Comparison of ENCODE assay signal across 23 cellular contexts in genomic region chr4:138334346-138335016, GRCh38.
DNase-seq lines count a peak whose midpoint lies in the region; TF ChIP-seq lines count a peak whose summit lies in the region.
"Had no signal": no experiment of that assay in that cellular context is flagged by ENCODE, and none has a peak within 500 bp of the region (broad histone marks: within the 10 kb centered on the region; RNA-seq: fewer than 3 reads in every experiment).

No MANE protein-coding gene starts in this region.

- peak overlapping the region; percentile 17 to 83 (median 49) for H3K27ac Mint-ChIP-seq in nephron
- H3K27ac Mint-ChIP-seq: naive B cell had no signal

- TF ChIP-seq POLR2A in adrenal gland (IDR thresholded peaks at IDR 0.05), result no peak
- no peak for TF ChIP-seq POLR2A in esophagus squamous epithelium (IDR thresholded peaks at IDR 0.05)

- intact Hi-C loops in adrenal gland (cut with DNase I), result no loop called here
- intact Hi-C loops in esophagus squamous epithelium (cut with DNase I), result no loop called here

- WGBS in adrenal gland, 4 donors, result 74 to 84% (median 79%) methylated on average over 9 of the region's 9 CpGs
- 68 to 69% methylated on average over 8 to 9 of the region's 9 CpGs for WGBS in esophagus squamous epithelium, 2 donors

- no peaks in the 10 kb centered on the region for H3K4me1 ChIP-seq in adrenal gland (replicated peaks in 1 of 2)
- no peaks in the 10 kb centered on the region for H3K4me1 ChIP-seq in esophagus squamous epithelium
- H3K4me1 ChIP-seq: sigmoid colon had no signal

- H3K27ac ChIP-seq in C4-2B (peak overlapping the region; percentile 54; the same call in 1 of the 2 replicates), adrenal gland (no peak overlapping the region), esophagus squamous epithelium (no peak overlapping the region)
- H3K27ac ChIP-seq: KMS-11, sigmoid colon, SK-N-MC had no signal

- DNase-seq in SW480 (ENCODE audit: low spot score), result peak; percentile 13
- peak; percentile 50 for DNase-seq in kidney epithelial cell (ENCODE audit: low read depth)
- DNase-seq in adrenal gland, result no peak
- DNase-seq in CD1c-positive myeloid dendritic cell (ENCODE audit: extremely low spot score), result no peak
- DNase-seq in NCI-H82 (lab: John Stamatoyannopoulos, UW), result no peak
- no peak for DNase-seq in esophagus squamous epithelium (lab: John Stamatoyannopoulos, UW)
- DNase-seq: ACHN; activated naive CD4-positive, alpha-beta T cell treated with Interleukin-2 at 50 U/mL for 16 hours; activated T-cell treated with anti-CD3 and anti-CD28 coated beads, Interleukin-2, amount 50 U/mL, for 4 hours; aorta; C1 segment of cervical spinal cord; cerebellar nuclear complex; effector CD8-positive, alpha-beta T cell; GF-D8; GOT3; naive B cell; NCI-H187 treated with DMSO at 0.1 percent for 48 hours; NCI-H226; sigmoid colon had no signal

- no peak overlapping the region for H3K4me3 Mint-ChIP-seq in nephron
- H3K4me3 Mint-ChIP-seq: activated T-cell treated with anti-CD3 and anti-CD28 coated beads, Interleukin-2, amount 50 U/mL, for 4 hours; naive B cell had no signal

- no peaks in the 10 kb centered on the region for H3K36me3 Mint-ChIP-seq in nephron (ENCODE audit: low read depth)
- H3K36me3 Mint-ChIP-seq: naive B cell had no signal

- H3K4me1 Mint-ChIP-seq in nephron, result no peaks in the 10 kb centered on the region
- H3K4me1 Mint-ChIP-seq: naive B cell had no signal

- no peak for TF ChIP-seq CTCF in C4-2B (conservative IDR thresholded peaks at IDR 0.05)
- no peak for TF ChIP-seq CTCF in kidney epithelial cell (IDR thresholded peaks at IDR 0.05; ENCODE audit: insufficient read depth, low read length, poor library complexity, severe bottlenecking)
- no peak for TF ChIP-seq CTCF in nephron (IDR thresholded peaks at IDR 0.05; ENCODE audit: unreplicated experiment in 3 of 3)
- no peak for TF ChIP-seq CTCF in adrenal gland (IDR thresholded peaks at IDR 0.05)
- TF ChIP-seq CTCF in esophagus squamous epithelium (IDR thresholded peaks at IDR 0.05), result no peak

- H3K9me3 Mint-ChIP-seq in nephron, result peaks cover 12% of the 10 kb centered on the region

- no peaks in the 10 kb centered on the region for H3K27me3 Mint-ChIP-seq in nephron (ENCODE audit: low read depth)
- H3K27me3 Mint-ChIP-seq: naive B cell had no signal

- H3K36me3 ChIP-seq in kidney epithelial cell (ENCODE audit: control insufficient read depth, insufficient read depth, low read length) (no peaks in the 10 kb centered on the region), adrenal gland (replicated peaks in 1 of 2) (no peaks in the 10 kb centered on the region), esophagus squamous epithelium (no peaks in the 10 kb centered on the region)
- H3K36me3 ChIP-seq: sigmoid colon had no signal

- H3K4me3 ChIP-seq in kidney epithelial cell (ENCODE audit: low read depth, low read length) (no peak overlapping the region), adrenal gland (no peak overlapping the region), esophagus squamous epithelium (no peak overlapping the region)
- H3K4me3 ChIP-seq: sigmoid colon, SK-N-MC had no signal

- no peaks in the 10 kb centered on the region for H3K27me3 ChIP-seq in kidney epithelial cell (ENCODE audit: control insufficient read depth, insufficient read depth, low read length)
- no peaks in the 10 kb centered on the region for H3K27me3 ChIP-seq in adrenal gland
- H3K27me3 ChIP-seq in esophagus squamous epithelium, result no peaks in the 10 kb centered on the region
- H3K27me3 ChIP-seq: sigmoid colon had no signal

- H3K9me3 ChIP-seq in adrenal gland (replicated peaks in 1 of 3), result no peaks in the 10 kb centered on the region
- H3K9me3 ChIP-seq in esophagus squamous epithelium, result no peaks in the 10 kb centered on the region
- H3K9me3 ChIP-seq: sigmoid colon had no signal

Comparison
In these comparisons a context has a peak if more than half of its experiments do, and no peak if none do; other contexts are left out.
1. DNase-seq: peak in SW480 (single experiment) and kidney epithelial cell (single experiment); none in adrenal gland (0 of 7), CD1c-positive myeloid dendritic cell (single experiment), NCI-H82 (single experiment) and esophagus squamous epithelium (single experiment).